ENCODE assay signal across 9 cellular contexts in genomic region chr2:171260471-171261424, GRCh38.
A peak's percentile ranks its signal among the peaks of the same experiment; 100 is the strongest.
DNase-seq lines count a peak whose midpoint lies in the region; ATAC-seq and TF ChIP-seq lines count a peak whose summit lies in the region.
"Had no signal": no experiment of that assay in that cellular context is flagged by ENCODE, and none has a peak within 500 bp of the region (broad histone marks: within the 10 kb centered on the region; RNA-seq: fewer than 3 reads in every experiment).

No MANE protein-coding gene starts in this region.

- TF ChIP-seq POLR2A in heart left ventricle (IDR thresholded peaks at IDR 0.05), result no peak

- peak; percentile 51 to 75 for ATAC-seq in activated CD4-positive, CD25-positive, alpha-beta regulatory T cell treated with anti-CD3 and anti-CD28 coated beads, Interleukin-2, amount 50 U/mL, for 24 hours
- peak; percentile 63 for ATAC-seq in stimulated activated effector memory CD8-positive, alpha-beta T cell treated with anti-CD3 and anti-CD28 coated beads, Interleukin-12 subunit alpha, Interleukin-12 subunit beta, amount 100 ng/mL, for 72 hours
- no peak for ATAC-seq in heart left ventricle
- ATAC-seq: upper lobe of right lung had no signal

- TF ChIP-seq CTCF in MM.1S (IDR thresholded peaks at IDR 0.05; ENCODE audit: low read length), result peak; percentile 11; the same call in 1 of the 2 replicates
- no peak for TF ChIP-seq CTCF in heart left ventricle (IDR thresholded peaks at IDR 0.05)

- H3K36me3 Mint-ChIP-seq in activated naive CD4-positive, alpha-beta T cell treated with anti-CD3 and anti-CD28 coated beads, Interleukin-2, amount 10 ng/mL, durations not matched to agents 7 days and 5 days, result peaks cover 4% of the 10 kb centered on the region
- no peaks in the 10 kb centered on the region for H3K36me3 Mint-ChIP-seq in stimulated activated effector memory CD8-positive, alpha-beta T cell treated with anti-CD3 and anti-CD28 coated beads, Interleukin-12 subunit alpha, Interleukin-12 subunit beta, amount 100 ng/mL, for 72 hours

- H3K9me3 ChIP-seq in MM.1S (replicated peaks; ENCODE audit: insufficient read depth, low read length) (no peaks in the 10 kb centered on the region; the same call in 1 of the 2 replicates), heart left ventricle (peaks cover 0 to 2% (median 0%) of the 10 kb centered on the region in 12 donors)
- H3K9me3 ChIP-seq: upper lobe of right lung had no signal

- H3K27ac Mint-ChIP-seq in activated naive CD4-positive, alpha-beta T cell treated with anti-CD3 and anti-CD28 coated beads, Interleukin-2, amount 10 ng/mL, durations not matched to agents 7 days and 5 days, result peak overlapping the region; percentile 6
- H3K27ac Mint-ChIP-seq in stimulated activated effector memory CD8-positive, alpha-beta T cell treated with anti-CD3 and anti-CD28 coated beads, Interleukin-12 subunit alpha, Interleukin-12 subunit beta, amount 100 ng/mL, for 72 hours, result no peak overlapping the region

- H3K9me2 ChIP-seq in MM.1S (replicated peaks; ENCODE audit: insufficient read depth, low read length), result no peaks in the 10 kb centered on the region

- H3K9ac ChIP-seq in MM.1S (ENCODE audit: low read length), result no peak overlapping the region

- DNase-seq in activated CD4-positive, CD25-positive, alpha-beta regulatory T cell (lab: John Stamatoyannopoulos, UW), result no peak
- peak; percentile 37 for DNase-seq in MM.1S
- DNase-seq in activated naive CD4-positive, alpha-beta T cell treated with anti-CD3 and anti-CD28 coated beads, Interleukin-2, amount 10 ng/mL, durations not matched to agents 7 days and 5 days, result no peak
- no peak for DNase-seq in stimulated activated effector memory CD8-positive, alpha-beta T cell treated with anti-CD3 and anti-CD28 coated beads, Interleukin-12 subunit alpha, Interleukin-12 subunit beta, amount 100 ng/mL, for 72 hours (ENCODE audit: low spot score in 2 of 2)
- DNase-seq in heart left ventricle, result no peak
- no peak for DNase-seq in midbrain (lab: John Stamatoyannopoulos, UW)
- no peak for DNase-seq in NCI-H524 (lab: John Stamatoyannopoulos, UW)
- DNase-seq: upper lobe of right lung had no signal

- H3K79me2 ChIP-seq in MM.1S (ENCODE audit: low read length), result no peaks in the 10 kb centered on the region

- 57 to 64% (median 60%) methylated on average over 6 of the region's 6 CpGs for WGBS in heart left ventricle, 4 donors

- no peak overlapping the region for H3K27ac ChIP-seq in MM.1S (ENCODE audit: low read length)
- H3K27ac ChIP-seq in heart left ventricle, result peak overlapping the region in 1 of 12 donors; percentile 18
- H3K27ac ChIP-seq: upper lobe of right lung had no signal

- H3K27me3 Mint-ChIP-seq in activated naive CD4-positive, alpha-beta T cell treated with anti-CD3 and anti-CD28 coated beads, Interleukin-2, amount 10 ng/mL, durations not matched to agents 7 days and 5 days, result no peaks in the 10 kb centered on the region

- H3K36me3 ChIP-seq in MM.1S (replicated peaks; ENCODE audit: insufficient read depth, low read length) (no peaks in the 10 kb centered on the region), heart left ventricle (no peaks in the 10 kb centered on the region)
- H3K36me3 ChIP-seq: upper lobe of right lung had no signal

- no peak overlapping the region for H3K4me3 ChIP-seq in MM.1S (ENCODE audit: low read length)
- no peak overlapping the region for H3K4me3 ChIP-seq in heart left ventricle
- H3K4me3 ChIP-seq: upper lobe of right lung had no signal

- no peak overlapping the region for H2AFZ ChIP-seq in MM.1S (ENCODE audit: low read length)

- H3K4me3 Mint-ChIP-seq in activated naive CD4-positive, alpha-beta T cell treated with anti-CD3 and anti-CD28 coated beads, Interleukin-2, amount 10 ng/mL, durations not matched to agents 7 days and 5 days, result no peak overlapping the region
- H3K4me3 Mint-ChIP-seq in stimulated activated effector memory CD8-positive, alpha-beta T cell treated with anti-CD3 and anti-CD28 coated beads, Interleukin-12 subunit alpha, Interleukin-12 subunit beta, amount 100 ng/mL, for 72 hours, result no peak overlapping the region

- peaks cover 10% of the 10 kb centered on the region for H3K4me1 ChIP-seq in MM.1S (ENCODE audit: low read length)
- H3K4me1 ChIP-seq in heart left ventricle, result peaks cover 0 to 10% (median 0%) of the 10 kb centered on the region in 12 donors
- H3K4me1 ChIP-seq: upper lobe of right lung had no signal

- H3K4me1 Mint-ChIP-seq in activated naive CD4-positive, alpha-beta T cell treated with anti-CD3 and anti-CD28 coated beads, Interleukin-2, amount 10 ng/mL, durations not matched to agents 7 days and 5 days, result peaks cover 15% of the 10 kb centered on the region
- H3K4me1 Mint-ChIP-seq in stimulated activated effector memory CD8-positive, alpha-beta T cell treated with anti-CD3 and anti-CD28 coated beads, Interleukin-12 subunit alpha, Interleukin-12 subunit beta, amount 100 ng/mL, for 72 hours, result peaks cover 16% of the 10 kb centered on the region

- CTCF ChIA-PET in activated naive CD4-positive, alpha-beta T cell treated with anti-CD3 and anti-CD28 coated beads, Interleukin-2, amount 10 ng/mL, durations not matched to agents 7 days and 5 days (lab: Charles Lee), result interaction anchor here (1.0 to 1.3 kb wide), 3 partner anchors 15 to 156 kb away, joined by 3 to 7 read pairs (median 4); no protein-coding TSS in a partner anchor

- no peaks in the 10 kb centered on the region for H4K20me1 ChIP-seq in MM.1S (ENCODE audit: insufficient read depth, low read length)

- H3K4me2 ChIP-seq in MM.1S (ENCODE audit: low read depth, low read length), result 0 out of 2 replicates have a peak overlapping the region, but pooled peaks have one; percentile 1

- no peaks in the 10 kb centered on the region for H3F3A ChIP-seq in MM.1S (ENCODE audit: insufficient read depth, low read length)

- peaks cover 4% of the 10 kb centered on the region for H3K9me3 Mint-ChIP-seq in activated naive CD4-positive, alpha-beta T cell treated with anti-CD3 and anti-CD28 coated beads, Interleukin-2, amount 10 ng/mL, durations not matched to agents 7 days and 5 days
- H3K9me3 Mint-ChIP-seq in stimulated activated effector memory CD8-positive, alpha-beta T cell treated with anti-CD3 and anti-CD28 coated beads, Interleukin-12 subunit alpha, Interleukin-12 subunit beta, amount 100 ng/mL, for 72 hours, result no peaks in the 10 kb centered on the region

- H3K27me3 ChIP-seq in MM.1S (replicated peaks; ENCODE audit: insufficient read depth, low read length) (no peaks in the 10 kb centered on the region), heart left ventricle (no peaks in the 10 kb centered on the region)
- H3K27me3 ChIP-seq: upper lobe of right lung had no signal

- intact Hi-C loops in heart left ventricle (cut with DNase I), result no loop called here

Comparison
In these comparisons a context has a peak if more than half of its experiments do, and no peak if none do; other contexts are left out.
1. ATAC-seq: peak in activated CD4-positive, CD25-positive, alpha-beta regulatory T cell treated with anti-CD3 and anti-CD28 coated beads, Interleukin-2, amount 50 U/mL, for 24 hours (2 of 2) and stimulated activated effector memory CD8-positive, alpha-beta T cell treated with anti-CD3 and anti-CD28 coated beads, Interleukin-12 subunit alpha, Interleukin-12 subunit beta, amount 100 ng/mL, for 72 hours (single experiment); none in heart left ventricle (0 of 4).